ENCODE assay signal across 16 cellular contexts in the genomic region with DNA sequence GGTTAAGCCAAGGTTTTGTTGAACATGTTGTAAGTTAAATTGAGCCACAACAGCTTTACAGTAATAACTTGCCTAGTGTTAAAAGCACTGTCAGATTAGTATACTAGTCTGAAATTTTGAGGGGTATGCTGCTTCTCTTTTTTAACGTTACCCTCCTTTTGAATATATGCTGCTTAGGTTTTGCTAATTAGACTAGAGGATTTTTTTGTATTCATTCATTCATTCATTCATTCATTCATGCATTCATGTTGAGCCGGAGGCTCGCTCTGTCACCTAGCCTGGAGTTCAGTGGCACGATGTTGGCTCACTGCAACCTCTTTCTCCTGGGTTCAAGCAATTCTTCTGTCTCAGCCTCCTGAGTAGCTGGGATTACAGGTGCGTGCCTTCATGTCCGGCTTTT. TPM values are rescaled to one million over a fixed set of nuclear protein-coding genes. Genes with fewer than 3 reads are reported as not detected.
A peak's percentile ranks its signal among the peaks of the same experiment; 100 is the strongest.
DNase-seq lines count a peak whose midpoint lies in the region; ATAC-seq, FAIRE-seq and TF ChIP-seq lines count a peak whose summit lies in the region.
"Had no signal": no experiment of that assay in that cellular context is flagged by ENCODE, and none has a peak within 500 bp of the region (broad histone marks: within the 10 kb centered on the region; RNA-seq: fewer than 3 reads in every experiment).

No MANE protein-coding gene starts in this region.

- TF ChIP-seq CTCF in HepG2 (CRISPR knock-in tag; IDR thresholded peaks at IDR 0.05) (no peak), right lobe of liver (IDR thresholded peaks at IDR 0.05) (no peak), GM12878 (IDR thresholded peaks at IDR 0.05 in 2 of 3, conservative IDR thresholded peaks at IDR 0.05 in 1 of 3; ENCODE audit: control insufficient read depth in 2 of 3, extremely low read depth in 1 of 3, insufficient read depth in 1 of 3, low read depth in 3 of 3, low read length in 3 of 3) (no peak)

- ATAC-seq in HepG2 = no peak
- no peak for ATAC-seq in right lobe of liver
- ATAC-seq in GM12878 = no peak
- no peak for ATAC-seq in sciatic nerve
- ATAC-seq: A549 had no signal

- H3K9ac ChIP-seq in HepG2 (ENCODE audit: insufficient read depth, low read depth, low read length) = no peak overlapping the region
- H3K9ac ChIP-seq in GM12878 (ENCODE audit: control insufficient read depth, insufficient read depth, low read length) = no peak overlapping the region

- H3K27me3 ChIP-seq in HepG2 (ENCODE audit: control insufficient read depth in 1 of 2, insufficient read depth in 2 of 2, low read length in 2 of 2) (no peaks in the 10 kb centered on the region), right lobe of liver (no peaks in the 10 kb centered on the region), GM12878 (replicated peaks in 1 of 2; ENCODE audit: control insufficient read depth in 2 of 2, insufficient read depth in 2 of 2, low read length in 1 of 2) (no peaks in the 10 kb centered on the region)

- SMC1A ChIA-PET in GM12878 (lab: Charles Lee; ENCODE audit: uncharacterized antibody, unreplicated experiment) = no interaction called here

- H3K79me2 ChIP-seq in HepG2 (ENCODE audit: insufficient read depth, low read length) (peaks cover 75% of the 10 kb centered on the region), GM12878 (ENCODE audit: control insufficient read depth, insufficient read depth, low read length) (peaks cover 40% of the 10 kb centered on the region)

- 96% methylated on average over 6 of the region's 6 CpGs for WGBS in HepG2 (ENCODE audit: low lambda C conversion rate)
- 100% methylated on average over 5 of the region's 6 CpGs for WGBS in right lobe of liver (ENCODE audit: insufficient coverage, low coverage, low lambda C conversion rate, missing lambda C conversion rate)
- 100% methylated on average over 6 of the region's 6 CpGs for WGBS in GM12878 (ENCODE audit: insufficient coverage, insufficient replicate concordance, low lambda C conversion rate, missing lambda C conversion rate)

- RAD21 ChIA-PET in GM12878 (lab: Charles Lee; ENCODE audit: unreplicated experiment) = no interaction called here

- H2AFZ ChIP-seq in HepG2 (ENCODE audit: low read length) = no peak overlapping the region
- no peak overlapping the region for H2AFZ ChIP-seq in GM12878 (ENCODE audit: control insufficient read depth, low read depth, low read length)

- TF ChIP-seq EP300 in HepG2 (IDR thresholded peaks at IDR 0.05; ENCODE audit: low read depth in 2 of 2, low read length in 2 of 2) (no peak), HepG2 (CRISPR knock-in tag; IDR thresholded peaks at IDR 0.05; ENCODE audit: borderline replicate concordance) (no peak), GM12878 (IDR thresholded peaks at IDR 0.05; ENCODE audit: borderline replicate concordance in 1 of 2, control insufficient read depth in 1 of 2, low read depth in 2 of 2, low read length in 2 of 2) (no peak)

- H3K36me3 ChIP-seq in HepG2 (replicated peaks in 1 of 2; ENCODE audit: control insufficient read depth in 1 of 2, insufficient read depth in 2 of 2, low read length in 2 of 2) (peaks cover 25 to 75% of the 10 kb centered on the region in 2 experiments), right lobe of liver (peaks cover 0 to 60% (median 17%) of the 10 kb centered on the region in 4 donors), GM12878 (ENCODE audit: control insufficient read depth in 2 of 2, insufficient read depth in 2 of 2, low read length in 1 of 2) (peaks cover 26 to 30% of the 10 kb centered on the region in 2 experiments)

- no peak for TF ChIP-seq RAD21 in HepG2 (CRISPR knock-in tag; IDR thresholded peaks at IDR 0.05)
- no peak for TF ChIP-seq RAD21 in GM12878 (IDR thresholded peaks at IDR 0.05; ENCODE audit: insufficient read depth, low read depth, low read length)

- H4K20me1 ChIP-seq in HepG2 (ENCODE audit: insufficient read depth, low read length) (peaks cover 56% of the 10 kb centered on the region), GM12878 (ENCODE audit: control insufficient read depth, insufficient read depth) (peaks cover 5% of the 10 kb centered on the region; the same call in 1 of the 2 replicates)

- DNase-seq in HepG2 (ENCODE audit: low spot score) (no peak), right lobe of liver (no peak), GM12878 (ENCODE audit: low read depth, low spot score) (no peak), sciatic nerve (ENCODE audit: low spot score) (peak; percentile 30), glomerular visceral epithelial cell (ENCODE audit: extremely low spot score) (no peak)
- no peak for DNase-seq in effector CD8-positive, alpha-beta T cell (lab: John Stamatoyannopoulos, UW)
- DNase-seq: AML-193; Caco-2; CD4-positive, alpha-beta T cell; GDM1; H9 had no signal

- H3K4me2 ChIP-seq in HepG2 (ENCODE audit: low read depth, low read length) = no peak overlapping the region
- no peak overlapping the region for H3K4me2 ChIP-seq in GM12878 (ENCODE audit: control insufficient read depth, insufficient read depth)
- H3K4me2 ChIP-seq: A549 had no signal

- H3K9me3 ChIP-seq in HepG2 (ENCODE audit: low read length) (no peaks in the 10 kb centered on the region), right lobe of liver (no peaks in the 10 kb centered on the region), GM12878 (replicated peaks; ENCODE audit: control insufficient read depth, insufficient read depth, low read length) (no peaks in the 10 kb centered on the region; the same call in 2 of the 3 replicates)
- H3K9me3 ChIP-seq: A549, Caco-2 had no signal

- intact Hi-C loops in HepG2 (cut with micrococcal nuclease; ENCODE audit: unreplicated experiment) (no loop called here), right lobe of liver (cut with DNase I) (no loop called here), GM12878 (cut with micrococcal nuclease; ENCODE audit: unreplicated experiment) (no loop called here), sciatic nerve (cut with DNase I) (no loop called here)

- CTCF ChIA-PET in HepG2 (lab: Yijun Ruan, JAX; ENCODE audit: low intra/inter-chr PET ratio, low total read pairs) = no interaction called here
- CTCF ChIA-PET in GM12878 (lab: Yijun Ruan, JAX) = no interaction called here

- BruUV-seq in HepG2 (replicated peaks; lab: Mats Ljungman, UMichigan) (no TSS peak), GM12878 (replicated peaks; lab: Mats Ljungman, UMichigan) (no TSS peak)

- FAIRE-seq in HepG2 (lab: Jason Lieb, UNC) (no peak), GM12878 (lab: Jason Lieb, UNC) (no peak)
- FAIRE-seq: A549, D721Med, H1, HTR-8/SVneo had no signal

- in situ Hi-C loops in HepG2 (cut with HindIII; ENCODE audit: extremely low pct_ligation_motif_present, low pct_unique_long_range_greater_than_20kb) = no loop called here
- in situ Hi-C loops in GM12878 (cut with MboI) = no loop called here

- H3K4me1 ChIP-seq in HepG2 (ENCODE audit: insufficient read depth, low read length) = peaks cover 5% of the 10 kb centered on the region; the same call in 1 of the 2 replicates
- H3K4me1 ChIP-seq in right lobe of liver = no peaks in the 10 kb centered on the region
- peaks cover 5% of the 10 kb centered on the region; the same call in 1 of the 2 replicates for H3K4me1 ChIP-seq in GM12878 (ENCODE audit: control insufficient read depth, insufficient read depth, low read length)
- H3K4me1 ChIP-seq: A549, Caco-2 had no signal

- POLR2A ChIA-PET in HepG2 (lab: Yijun Ruan, JAX) (no interaction called here), GM12878 (lab: Charles Lee) (no interaction called here)

- H3K27ac ChIP-seq in HepG2 (ENCODE audit: extremely low read length, insufficient read depth, low read length) (no peak overlapping the region), right lobe of liver (no peak overlapping the region), GM12878 (ENCODE audit: control insufficient read depth, insufficient read depth) (no peak overlapping the region)
- H3K27ac ChIP-seq: A549, C4-2B had no signal

- no peak overlapping the region for H3K4me3 ChIP-seq in HepG2 (replicated peaks in 1 of 3; ENCODE audit: insufficient read depth in 1 of 3, low read depth in 2 of 3, low read length in 3 of 3)
- no peak overlapping the region for H3K4me3 ChIP-seq in right lobe of liver
- no peak overlapping the region for H3K4me3 ChIP-seq in GM12878
- H3K4me3 ChIP-seq: A549 had no signal

- TF ChIP-seq POLR2A in HepG2 (IDR thresholded peaks at IDR 0.05; ENCODE audit: insufficient read depth in 1 of 2, low read depth in 2 of 2, low read length in 2 of 2) (no peak), right lobe of liver (IDR thresholded peaks at IDR 0.05) (no peak), GM12878 (IDR thresholded peaks at IDR 0.05; ENCODE audit: low read depth, low read length) (no peak)

RNA-seq across cellular contexts. Expression of a gene that starts 24.7 kb away (rescaled TPM):
- total RNA-seq in HepG2 (2016; rRNA removed; fragmentation: Illumina TruSeq; extraction: Trizol) = 53.9 and 72.9 TPM in 2 replicates
- total RNA-seq in HepG2 (2016; cell fraction: cytosol; rRNA removed; fragmentation: Illumina TruSeq; extraction: Trizol; ENCODE audit: low read depth) = 51.7 and 58.5 TPM in 2 replicates
- 57.3 and 66.0 TPM in 2 replicates for total RNA-seq in HepG2 (2016; cell fraction: insoluble cytoplasmic fraction; rRNA removed; fragmentation: Illumina TruSeq; extraction: Trizol)
- 37.1 and 38.2 TPM in 2 replicates for total RNA-seq in HepG2 (2016; cell fraction: membrane; rRNA removed; fragmentation: Illumina TruSeq; extraction: Trizol)
- total RNA-seq in HepG2 (2016; cell fraction: nucleus; rRNA removed; fragmentation: Illumina TruSeq; extraction: Trizol) = 31.6 and 33.1 TPM in 2 replicates
- 27.1 and 29.9 TPM in 2 replicates for polyA plus RNA-seq in HepG2 (2011; rRNA removed)
- 14.8 and 23.9 TPM in 2 replicates for polyA plus RNA-seq in HepG2 (2011; cell fraction: cytosol; rRNA removed)
- polyA plus RNA-seq in HepG2 (2011; cell fraction: nucleus; rRNA removed) = 22.1 and 25.2 TPM in 2 replicates
- 61.9 and 67.0 TPM in 2 replicates for polyA plus RNA-seq in HepG2 (2012)
- 15.6 and 19.2 TPM in 2 replicates for polyA plus RNA-seq in HepG2 (2016; cell fraction: cytosol; fragmentation: Illumina TruSeq; extraction: Trizol; ENCODE audit: low read depth)
- 96.0 and 98.3 TPM in 2 replicates for polyA plus RNA-seq in HepG2 (2016; cell fraction: insoluble cytoplasmic fraction; fragmentation: Illumina TruSeq; extraction: Trizol; ENCODE audit: low read depth)
- polyA plus RNA-seq in HepG2 (2016; cell fraction: membrane; fragmentation: Illumina TruSeq; extraction: Trizol; ENCODE audit: low read depth) = 29.1 and 33.0 TPM in 2 replicates
- 55.8 and 62.6 TPM in 2 replicates for polyA plus RNA-seq in HepG2 (2016; cell fraction: nucleus; fragmentation: Illumina TruSeq; extraction: Trizol; ENCODE audit: insufficient read depth, low read depth)
- 18.1 and 22.3 TPM in 2 replicates for polyA minus RNA-seq in HepG2 (2011; rRNA and poly(A)+ RNA removed; ENCODE audit: low replicate concordance)
- polyA minus RNA-seq in HepG2 (2011; cell fraction: cytosol; rRNA and poly(A)+ RNA removed) = 25.6 and 28.2 TPM in 2 replicates
- polyA minus RNA-seq in HepG2 (2011; cell fraction: nucleus; rRNA and poly(A)+ RNA removed) = 43.9 and 51.2 TPM in 2 replicates
- 10 to 100 TPM; 24.5 to 38.0 (median 35.2) TPM for total RNA-seq in right lobe of liver
- 97.5 and 113 TPM in 2 replicates for total RNA-seq in GM12878 (2013; cell fraction: nucleolus; rRNA removed)
- 34.5 and 42.0 TPM in 2 replicates for total RNA-seq in GM12878 (2014; rRNA removed)
- total RNA-seq in GM12878 (2014; rRNA removed; fragmentation: Illumina TruSeq; extraction: Trizol) = 51.7 and 53.6 TPM in 2 replicates
- 49.0 and 52.5 TPM in 2 replicates for total RNA-seq in GM12878 (2021)
- polyA plus RNA-seq in GM12878 (2011; ENCODE audit: low read depth) = 27.3 TPM
- 56.7 and 60.3 TPM in 2 replicates for polyA plus RNA-seq in GM12878 (2011; rRNA removed)
- polyA plus RNA-seq in GM12878 (2011; cell fraction: cytosol; rRNA removed) = 20.9 and 21.0 TPM in 2 replicates
- polyA plus RNA-seq in GM12878 (2011; cell fraction: nucleus; rRNA removed) = 43.3 and 59.8 TPM in 2 replicates
- 40.9 and 45.0 TPM in 2 replicates for polyA plus RNA-seq in GM12878 (2012)
- 66.0 and 66.9 TPM in 2 replicates for polyA plus RNA-seq in GM12878 (2014; fragmentation: Illumina TruSeq; extraction: Trizol)
- 10 to 100 TPM; 38.1 to 38.2 TPM for polyA plus RNA-seq in GM12878 (2014; fragmentation: Nextera tagmentation; extraction: Ambion mirVana)
- 46.7 and 48.4 TPM in 2 replicates for polyA plus RNA-seq in GM12878 (2014; rRNA removed)
- 100 to 1,000 TPM; 107 to 117 TPM for polyA plus RNA-seq in GM12878 (2016; fragmentation: Nextera tagmentation; extraction: Ambion mirVana)
- polyA minus RNA-seq in GM12878 (2011; rRNA and poly(A)+ RNA removed) = 19.4 and 24.1 TPM in 2 replicates
- 13.8 and 14.2 TPM in 2 replicates for polyA minus RNA-seq in GM12878 (2011; cell fraction: cytosol; rRNA and poly(A)+ RNA removed)
- polyA minus RNA-seq in GM12878 (2011; cell fraction: nucleus; rRNA and poly(A)+ RNA removed) = 18.9 and 38.2 TPM in 2 replicates
- total RNA-seq in sciatic nerve = 129 TPM
